Comparison of ENCODE assay signal across 9 cellular contexts in the genomic region with DNA sequence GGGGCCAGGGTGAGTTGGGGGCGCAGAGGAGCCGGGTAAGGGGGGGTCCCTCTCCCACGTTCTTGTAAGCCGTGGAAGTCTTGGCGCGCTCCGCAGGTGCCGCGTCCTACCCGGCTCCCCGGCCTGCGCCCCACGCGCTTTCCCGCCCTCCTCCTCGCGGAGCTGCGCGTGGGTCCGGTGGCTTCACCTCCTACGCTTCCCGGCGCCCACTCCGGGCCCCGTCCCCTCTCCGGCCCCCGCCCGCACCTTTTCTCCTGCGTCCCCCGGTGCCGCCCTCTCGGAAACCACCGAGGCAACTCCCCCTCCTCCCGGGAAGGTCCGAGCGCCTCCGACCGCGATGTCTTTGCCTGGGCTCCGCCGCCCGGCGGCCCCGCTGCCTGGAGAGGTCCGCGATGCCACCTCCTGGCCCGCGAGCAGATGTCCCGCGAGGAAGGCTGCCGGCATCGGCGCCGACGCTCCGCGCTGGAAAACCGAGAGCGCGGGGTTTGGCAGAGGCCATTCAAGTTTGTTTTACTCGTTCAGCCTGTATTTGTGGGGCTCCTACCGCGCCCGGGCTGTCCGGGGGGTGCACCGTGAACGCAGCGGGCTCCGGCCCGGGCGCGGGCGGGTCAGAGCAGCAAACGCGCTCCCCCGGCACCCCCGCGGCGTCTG. TPM values are rescaled to one million over a fixed set of nuclear protein-coding genes. Genes with fewer than 3 reads are reported as not detected.
DNase-seq lines count a peak whose midpoint lies in the region; ATAC-seq and TF ChIP-seq lines count a peak whose summit lies in the region.
"Had no signal": no experiment of that assay in that cellular context is flagged by ENCODE, and none has a peak within 500 bp of the region (broad histone marks: within the 10 kb centered on the region; RNA-seq: fewer than 3 reads in every experiment).

No MANE protein-coding gene starts in this region.

- ATAC-seq in HG02884 (IDR thresholded peaks at IDR 0.05; ENCODE audit: unreplicated experiment), result no peak
- ATAC-seq in activated T-helper 17 cell treated with anti-CD3 and anti-CD28 coated beads, Interleukin-2, amount 50 U/mL, for 72 hours (replicated peaks), result no peak

- H3K27me3 Mint-ChIP-seq in glutamatergic neuron (ENCODE audit: unreplicated experiment), result peaks cover 8% of the 10 kb centered on the region
- H3K27me3 Mint-ChIP-seq in progenitor cell of endocrine pancreas, result peaks cover 18% of the 10 kb centered on the region
- peaks cover 4% of the 10 kb centered on the region for H3K27me3 Mint-ChIP-seq in activated T-helper 17 cell treated with anti-CD3 and anti-CD28 coated beads, Interleukin-2, amount 50 U/mL, for 72 hours

- H3K27ac Mint-ChIP-seq in glutamatergic neuron (ENCODE audit: unreplicated experiment) (no peak overlapping the region), progenitor cell of endocrine pancreas (no peak overlapping the region)
- H3K27ac Mint-ChIP-seq in activated T-helper 17 cell treated with anti-CD3 and anti-CD28 coated beads, Interleukin-2, amount 50 U/mL, for 72 hours, result no peak overlapping the region
- H3K27ac Mint-ChIP-seq: memory B cell had no signal

- in situ Hi-C loops in GM13976 (cut with MboI; ENCODE audit: low sequenced_read_pairs, unreplicated experiment), result no loop called here

- H3K9me3 Mint-ChIP-seq in glutamatergic neuron (ENCODE audit: unreplicated experiment) (peaks cover 2% of the 10 kb centered on the region), progenitor cell of endocrine pancreas (ENCODE audit: low read depth) (no peaks in the 10 kb centered on the region)
- no peaks in the 10 kb centered on the region for H3K9me3 Mint-ChIP-seq in activated T-helper 17 cell treated with anti-CD3 and anti-CD28 coated beads, Interleukin-2, amount 50 U/mL, for 72 hours
- H3K9me3 Mint-ChIP-seq: memory B cell had no signal

- no peak overlapping the region for H3K4me3 Mint-ChIP-seq in glutamatergic neuron (ENCODE audit: unreplicated experiment)
- H3K4me3 Mint-ChIP-seq in progenitor cell of endocrine pancreas (ENCODE audit: low read depth), result peak overlapping the region; percentile 56
- no peak overlapping the region for H3K4me3 Mint-ChIP-seq in activated T-helper 17 cell treated with anti-CD3 and anti-CD28 coated beads, Interleukin-2, amount 50 U/mL, for 72 hours
- H3K4me3 Mint-ChIP-seq: memory B cell had no signal

- DNase-seq in GM13976 (ENCODE audit: low spot score), result peak; percentile 67
- peak; percentile 27 for DNase-seq in SW480 (ENCODE audit: low spot score)
- DNase-seq in glutamatergic neuron, result peak; percentile 64
- DNase-seq in progenitor cell of endocrine pancreas (ENCODE audit: low spot score, unreplicated experiment), result no peak
- no peak for DNase-seq in GOT3 (lab: John Stamatoyannopoulos, UW)
- DNase-seq: amniotic stem cell had no signal

- H3K36me3 Mint-ChIP-seq in glutamatergic neuron (ENCODE audit: unreplicated experiment) (peaks cover 3% of the 10 kb centered on the region), progenitor cell of endocrine pancreas (ENCODE audit: insufficient read depth) (peaks cover 7% of the 10 kb centered on the region)
- peaks cover 4% of the 10 kb centered on the region for H3K36me3 Mint-ChIP-seq in activated T-helper 17 cell treated with anti-CD3 and anti-CD28 coated beads, Interleukin-2, amount 50 U/mL, for 72 hours (ENCODE audit: low read depth)

- H3K4me1 Mint-ChIP-seq in glutamatergic neuron (ENCODE audit: low read depth, unreplicated experiment), result peaks cover 2% of the 10 kb centered on the region
- H3K4me1 Mint-ChIP-seq in progenitor cell of endocrine pancreas (ENCODE audit: low read depth), result no peaks in the 10 kb centered on the region
- H3K4me1 Mint-ChIP-seq in activated T-helper 17 cell treated with anti-CD3 and anti-CD28 coated beads, Interleukin-2, amount 50 U/mL, for 72 hours, result no peaks in the 10 kb centered on the region
- H3K4me1 Mint-ChIP-seq: memory B cell had no signal

- TF ChIP-seq CTCF in GM13976 (IDR thresholded peaks at IDR 0.05; ENCODE audit: borderline replicate concordance, control extremely low read depth, extremely low read depth, insufficient read depth, missing control alignments), result no peak
- TF ChIP-seq CTCF in glutamatergic neuron (IDR thresholded peaks at IDR 0.05; ENCODE audit: partially characterized antibody, unreplicated experiment), result no peak
- TF ChIP-seq CTCF in progenitor cell of endocrine pancreas (IDR thresholded peaks at IDR 0.05; ENCODE audit: unreplicated experiment), result peak; percentile 30

RNA-seq across cellular contexts. Expression of a gene that starts 2.4 kb away (rescaled TPM):
- 6.2 TPM for total RNA-seq in glutamatergic neuron (ENCODE audit: unreplicated experiment)
- 28.3 and 43.9 TPM in 2 replicates for total RNA-seq in progenitor cell of endocrine pancreas
- total RNA-seq in activated T-helper 17 cell treated with anti-CD3 and anti-CD28 coated beads, Interleukin-2, amount 50 U/mL, for 72 hours, result not detected

Comparison
In these comparisons a context has a peak if more than half of its experiments do, and no peak if none do; other contexts are left out.
1. DNase-seq: peak in GM13976 (single experiment), SW480 (single experiment) and glutamatergic neuron (single experiment); none in progenitor cell of endocrine pancreas (single experiment) and GOT3 (single experiment).